In genomic region chr14:21025374-21026151, GRCh38 we compare ENCODE assay signal across 8 cellular contexts. TPM values are rescaled to one million over a fixed set of nuclear protein-coding genes. Genes with fewer than 3 reads are reported as not detected.
A peak's percentile ranks its signal among the peaks of the same experiment; 100 is the strongest.
DNase-seq lines count a peak whose midpoint lies in the region; ATAC-seq and TF ChIP-seq lines count a peak whose summit lies in the region.

No MANE protein-coding gene starts in this region.

- H3K4me3 ChIP-seq in HCT116 (replicated peaks in 1 of 2; ENCODE audit: low read depth in 1 of 2, low read length in 2 of 2), result peak overlapping the region; percentile 66 to 72
- peak overlapping the region; percentile 75 for H3K4me3 ChIP-seq in trophoblast cell (ENCODE audit: low read depth, low read length)

- H3K27ac Mint-ChIP-seq in activated naive CD8-positive, alpha-beta T cell treated with anti-CD3 and anti-CD28 coated beads, Interleukin-2, amount 10 ng/mL, durations not matched to agents 7 days and 5 days, result no peak overlapping the region

- no peak for TF ChIP-seq POLR2A in HCT116 (IDR thresholded peaks at IDR 0.05; ENCODE audit: borderline replicate concordance, extremely low read depth, insufficient read depth, insufficient read length)

- no peaks in the 10 kb centered on the region for H3K9me3 ChIP-seq in HCT116 (ENCODE audit: control insufficient read depth in 1 of 2, insufficient read depth in 1 of 2, low read depth in 1 of 2, low read length in 2 of 2)
- no peaks in the 10 kb centered on the region for H3K9me3 ChIP-seq in trophoblast cell (ENCODE audit: insufficient read depth, low read depth, low read length)

- no peak for TF ChIP-seq RAD21 in HCT116 (IDR thresholded peaks at IDR 0.05; ENCODE audit: low read depth)

- no peak overlapping the region for H3K23ac ChIP-seq in trophoblast cell (ENCODE audit: low read length)

- peak overlapping the region; percentile 24 for H3K4ac ChIP-seq in trophoblast cell (ENCODE audit: low read depth, low read length)

- no peaks in the 10 kb centered on the region for H3K9me2 ChIP-seq in HCT116 (ENCODE audit: insufficient read depth)

- RAD21 ChIA-PET in HCT116 (lab: Charles Lee; ENCODE audit: low non-redundant PET in 1 of 2, low total read pairs in 2 of 2, uncharacterized antibody in 2 of 2, unreplicated experiment in 2 of 2), result no interaction called here

- H2BK12ac ChIP-seq in trophoblast cell (ENCODE audit: low read length), result peak overlapping the region; percentile 37

- peak overlapping the region; percentile 74 for H2BK120ac ChIP-seq in trophoblast cell (ENCODE audit: insufficient read depth, low read length, poor library complexity)

- H3K27me3 ChIP-seq in HCT116 (ENCODE audit: insufficient read depth, low read length) (no peaks in the 10 kb centered on the region), trophoblast cell (ENCODE audit: insufficient read depth, low read length) (no peaks in the 10 kb centered on the region)

- in situ Hi-C loops in ACHN (cut with HindIII; ENCODE audit: low pct_ligation_motif_present, low pct_unique_long_range_greater_than_20kb, low sequenced_read_pairs), result no loop called here

- H3K9ac ChIP-seq in HCT116 (ENCODE audit: low read length), result peak overlapping the region; percentile 66
- H3K9ac ChIP-seq in trophoblast cell (ENCODE audit: low read length), result no peak overlapping the region

- H2BK5ac ChIP-seq in trophoblast cell (ENCODE audit: low read depth, low read length, poor library complexity), result peak overlapping the region; percentile 54

- peak overlapping the region; percentile 35; the same call in 1 of the 2 replicates for H3K27ac ChIP-seq in HCT116 (ENCODE audit: low read depth, low read length)
- H3K27ac ChIP-seq in trophoblast cell (ENCODE audit: low read depth, low read length), result no peak overlapping the region

- peak overlapping the region; percentile 75 for H3K4me3 Mint-ChIP-seq in activated naive CD8-positive, alpha-beta T cell treated with anti-CD3 and anti-CD28 coated beads, Interleukin-2, amount 10 ng/mL, durations not matched to agents 7 days and 5 days

- H4K20me1 ChIP-seq in HCT116 (ENCODE audit: insufficient read depth), result no peaks in the 10 kb centered on the region

- H3K9me3 Mint-ChIP-seq in activated naive CD8-positive, alpha-beta T cell treated with anti-CD3 and anti-CD28 coated beads, Interleukin-2, amount 10 ng/mL, durations not matched to agents 7 days and 5 days, result no peaks in the 10 kb centered on the region

- H3K4me1 ChIP-seq in HCT116 (ENCODE audit: control insufficient read depth in 1 of 2, insufficient read depth in 2 of 2, low read length in 2 of 2) (peaks cover 14 to 21% of the 10 kb centered on the region in 2 experiments; a peak in 3 of 4 replicates), trophoblast cell (ENCODE audit: control insufficient read depth in 1 of 2, insufficient read depth in 2 of 2, low read length in 2 of 2) (peaks cover 27% of the 10 kb centered on the region in 2 experiments)

- peak overlapping the region; percentile 92 for H3K14ac ChIP-seq in trophoblast cell (ENCODE audit: low read length)

- peak overlapping the region; percentile 85 for H3K4me2 ChIP-seq in HCT116 (ENCODE audit: low read length)
- peak overlapping the region; percentile 93 for H3K4me2 ChIP-seq in trophoblast cell (ENCODE audit: low read length)

- H3K36me3 ChIP-seq in HCT116 (ENCODE audit: control insufficient read depth in 1 of 2, insufficient read depth in 2 of 2, low read length in 2 of 2) (no peaks in the 10 kb centered on the region), trophoblast cell (ENCODE audit: control insufficient read depth in 1 of 2, insufficient read depth in 2 of 2, low read length in 2 of 2) (no peaks in the 10 kb centered on the region)

- WGBS in trophoblast cell (ENCODE audit: extremely low coverage, insufficient coverage, insufficient read length), result no CpG with 5 or more reads among the region's 55 CpGs

- POLR2A ChIA-PET in HCT116 (lab: Charles Lee), result no interaction called here
- POLR2A ChIA-PET in activated naive CD8-positive, alpha-beta T cell treated with anti-CD3 and anti-CD28 coated beads, Interleukin-2, amount 10 ng/mL, durations not matched to agents 7 days and 5 days (lab: Charles Lee), result no interaction called here

- TF ChIP-seq CTCF in HCT116 (IDR thresholded peaks at IDR 0.05 in 2 of 3, conservative IDR thresholded peaks at IDR 0.05 in 1 of 3; ENCODE audit: borderline replicate concordance in 1 of 3, insufficient read depth in 1 of 3, low read depth in 2 of 3, low read length in 2 of 3), result no peak

- no peaks in the 10 kb centered on the region for H3K36me3 Mint-ChIP-seq in activated naive CD8-positive, alpha-beta T cell treated with anti-CD3 and anti-CD28 coated beads, Interleukin-2, amount 10 ng/mL, durations not matched to agents 7 days and 5 days

- H4K12ac ChIP-seq in trophoblast cell (ENCODE audit: low read depth, low read length), result peak overlapping the region; percentile 79

- peak overlapping the region; percentile 85 for H4K8ac ChIP-seq in trophoblast cell (ENCODE audit: low read depth, low read length)

- intact Hi-C loops in HCT116 (cut with micrococcal nuclease), result no loop called here
- intact Hi-C loops in left ventricle myocardium superior (cut with micrococcal nuclease), result no loop called here

- H3K79me2 ChIP-seq in HCT116 (ENCODE audit: insufficient read depth, low read length) (no peaks in the 10 kb centered on the region), trophoblast cell (ENCODE audit: control insufficient read depth, insufficient read depth, low read length, poor library complexity) (peaks cover 6% of the 10 kb centered on the region)

- ATAC-seq in HCT116 (no peak), left ventricle myocardium superior (peak; percentile 76), GM19023 (IDR thresholded peaks at IDR 0.05; ENCODE audit: unreplicated experiment) (no peak)
- ATAC-seq in activated naive CD8-positive, alpha-beta T cell treated with anti-CD3 and anti-CD28 coated beads, Interleukin-2, amount 10 ng/mL, durations not matched to agents 7 days and 5 days (ENCODE audit: low read depth), result no peak

- H4K91ac ChIP-seq in trophoblast cell (ENCODE audit: low read depth, low read length), result peak overlapping the region; percentile 77

- no peak for DNase-seq in HCT116 (ENCODE audit: low read depth, low spot score)
- no peak for DNase-seq in activated naive CD8-positive, alpha-beta T cell treated with anti-CD3 and anti-CD28 coated beads, Interleukin-2, amount 10 ng/mL, durations not matched to agents 7 days and 5 days
- peak; percentile 93 for DNase-seq in left ventricle myocardium superior
- DNase-seq in trophoblast cell, result no peak
- DNase-seq in central memory CD4-positive, alpha-beta T cell, result no peak
- no peak for DNase-seq in NK-92 (lab: John Stamatoyannopoulos, UW; ENCODE audit: unreplicated experiment)
- no peak for DNase-seq in ACHN

- peaks cover 26% of the 10 kb centered on the region for H3K27me3 Mint-ChIP-seq in activated naive CD8-positive, alpha-beta T cell treated with anti-CD3 and anti-CD28 coated beads, Interleukin-2, amount 10 ng/mL, durations not matched to agents 7 days and 5 days

- H2AK5ac ChIP-seq in trophoblast cell (ENCODE audit: low read length), result peak overlapping the region; percentile 70

- peaks cover 9% of the 10 kb centered on the region for H3K79me1 ChIP-seq in trophoblast cell (ENCODE audit: low read length)

- CTCF ChIA-PET in HCT116 (lab: Charles Lee), result interaction anchor here (2.5 kb wide), 1 partner anchor 11 kb away, joined by 10 read pairs; no protein-coding TSS in a partner anchor

- H2AFZ ChIP-seq in HCT116 (ENCODE audit: low read depth, low read length, poor library complexity, severe bottlenecking) (peak overlapping the region; percentile 42), trophoblast cell (ENCODE audit: insufficient read depth, low read length, poor library complexity) (peak overlapping the region; percentile 53)

- BruUV-seq in HCT116 (replicated peaks; lab: Mats Ljungman, UMichigan), result no TSS peak

- peaks cover 10% of the 10 kb centered on the region for H3K4me1 Mint-ChIP-seq in activated naive CD8-positive, alpha-beta T cell treated with anti-CD3 and anti-CD28 coated beads, Interleukin-2, amount 10 ng/mL, durations not matched to agents 7 days and 5 days

- H3K18ac ChIP-seq in trophoblast cell (ENCODE audit: low read length), result peak overlapping the region; percentile 94

TF ChIP-seq in HCT116, 20 proteins besides CTCF, POLR2A, EP300 and RAD21 (continues in another document):
- TF ChIP-seq SRF (IDR thresholded peaks at IDR 0.05; ENCODE audit: low read depth) (no peak), EGR1 (IDR thresholded peaks at IDR 0.05; ENCODE audit: low read depth) (no peak), JUND (IDR thresholded peaks at IDR 0.05) (no peak)

RNA-seq across cellular contexts. Expression of gene NDRG2, which starts 0.7 kb away (rescaled TPM):
- total RNA-seq in HCT116 (2021; ENCODE audit: unreplicated experiment), result 18.9 TPM
- 16.1 and 20.7 TPM in 2 replicates for polyA plus RNA-seq in HCT116 (2012)
- 10 to 100 TPM; 15.9 to 17.1 TPM for total RNA-seq in activated naive CD8-positive, alpha-beta T cell treated with anti-CD3 and anti-CD28 coated beads, Interleukin-2, amount 10 ng/mL, durations not matched to agents 7 days and 5 days
- 315 TPM for total RNA-seq in left ventricle myocardium superior
- 18.2 and 19.0 TPM in 2 replicates for polyA plus RNA-seq in trophoblast cell (2013)

RNA-seq across cellular contexts. Expression of gene TPPP2, which starts 4.5 kb away (rescaled TPM):
- total RNA-seq in HCT116 (2021; ENCODE audit: unreplicated experiment) (not detected), left ventricle myocardium superior (1.2 TPM)
- not detected in 2 replicates for polyA plus RNA-seq in HCT116 (2012)
- not detected for total RNA-seq in activated naive CD8-positive, alpha-beta T cell treated with anti-CD3 and anti-CD28 coated beads, Interleukin-2, amount 10 ng/mL, durations not matched to agents 7 days and 5 days
- not detected in 2 replicates for polyA plus RNA-seq in trophoblast cell (2013)

RNA-seq across cellular contexts. Expression of gene RNASE13, which starts 9.0 kb away (rescaled TPM):
- 0.15 TPM for total RNA-seq in HCT116 (2021; ENCODE audit: unreplicated experiment)
- not detected in 2 replicates for polyA plus RNA-seq in HCT116 (2012)
- not detected for total RNA-seq in activated naive CD8-positive, alpha-beta T cell treated with anti-CD3 and anti-CD28 coated beads, Interleukin-2, amount 10 ng/mL, durations not matched to agents 7 days and 5 days
- total RNA-seq in left ventricle myocardium superior, result not detected
- polyA plus RNA-seq in trophoblast cell (2013), result not detected in 2 replicates

RNA-seq across cellular contexts. Expression of gene RNASE7, which starts 16.6 kb away (rescaled TPM):
- total RNA-seq in HCT116 (2021; ENCODE audit: unreplicated experiment), result not detected
- polyA plus RNA-seq in HCT116 (2012), result 0.04 TPM in 1 of 2 replicates, not detected in the other
- total RNA-seq in activated naive CD8-positive, alpha-beta T cell treated with anti-CD3 and anti-CD28 coated beads, Interleukin-2, amount 10 ng/mL, durations not matched to agents 7 days and 5 days, result not detected
- not detected for total RNA-seq in left ventricle myocardium superior
- 0.38 and 0.49 TPM in 2 replicates for polyA plus RNA-seq in trophoblast cell (2013)

RNA-seq across cellular contexts. Expression of gene SLC39A2, which starts 26.5 kb away (rescaled TPM):
- total RNA-seq in HCT116 (2021; ENCODE audit: unreplicated experiment), result not detected
- not detected in 2 replicates for polyA plus RNA-seq in HCT116 (2012)
- total RNA-seq in activated naive CD8-positive, alpha-beta T cell treated with anti-CD3 and anti-CD28 coated beads, Interleukin-2, amount 10 ng/mL, durations not matched to agents 7 days and 5 days, result under 1 TPM in 1 of 2 experiments, not detected in 1; 0.25 TPM
- total RNA-seq in left ventricle myocardium superior, result not detected
- polyA plus RNA-seq in trophoblast cell (2013), result 0.77 and 0.78 TPM in 2 replicates

Comparison
In these comparisons a context has a peak if more than half of its experiments do, and no peak if none do; other contexts are left out.
1. RNA of gene NDRG2, which starts 0.7 kb away (total RNA-seq): 315 TPM in left ventricle myocardium superior (single experiment); 18.9 TPM in HCT116 (single experiment) and 15.9 to 17.1 TPM in activated naive CD8-positive, alpha-beta T cell treated with anti-CD3 and anti-CD28 coated beads, Interleukin-2, amount 10 ng/mL, durations not matched to agents 7 days and 5 days; every median in the first group is over 10 times any median in the second.